10 cellular contexts compared by ENCODE assay signal in the genomic region with DNA sequence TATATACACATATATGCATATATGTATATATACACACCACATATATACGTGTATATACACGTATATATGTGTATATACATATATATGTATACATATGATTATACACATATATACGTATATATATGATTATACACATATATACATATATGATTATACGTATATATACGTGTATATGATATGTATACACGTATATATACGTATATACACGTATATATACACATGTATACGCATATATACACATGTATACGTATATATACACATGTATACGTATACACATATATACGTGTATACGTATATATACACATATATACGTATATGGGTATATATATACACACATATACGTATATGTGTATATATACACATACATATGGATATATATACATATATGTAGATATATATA.
"Had no signal": no experiment of that assay in that cellular context is flagged by ENCODE, and none has a peak within 500 bp of the region (broad histone marks: within the 10 kb centered on the region; RNA-seq: fewer than 3 reads in every experiment).

No MANE protein-coding gene starts in this region.

- H3K9ac ChIP-seq: KMS-11 had no signal

- FAIRE-seq: H1, H54, HTR-8/SVneo had no signal

- H3K27ac ChIP-seq: KMS-11 had no signal

- DNase-seq: H9, HCEC 1CT, IMR-90, Karpas-422, KBM-7 had no signal

- H3K4me3 ChIP-seq: GM23338 had no signal

- ATAC-seq: GM23338 had no signal

- H3K4me2 ChIP-seq: GM23338, KMS-11 had no signal
